ENCODE assay signal across 9 cellular contexts in genomic region chr3:10299679-10300078, GRCh38. TPM values are rescaled to one million over a fixed set of nuclear protein-coding genes. Genes with fewer than 3 reads are reported as not detected.
DNase-seq lines count a peak whose midpoint lies in the region; ATAC-seq, FAIRE-seq and TF ChIP-seq lines count a peak whose summit lies in the region.
"Had no signal": no experiment of that assay in that cellular context is flagged by ENCODE, and none has a peak within 500 bp of the region (broad histone marks: within the 10 kb centered on the region; RNA-seq: fewer than 3 reads in every experiment).

No MANE protein-coding gene starts in this region.

- no peak for DNase-seq in activated naive CD4-positive, alpha-beta T cell treated with anti-CD3 and anti-CD28 coated beads for 36 hours
- DNase-seq in activated naive CD4-positive, alpha-beta T cell treated with anti-CD3 and anti-CD28 coated beads, Interleukin-2, amount 50 U/mL, for 16 hours, result no peak
- DNase-seq in GM12878 (ENCODE audit: low read depth, low spot score), result no peak
- no peak for DNase-seq in stimulated activated naive B cell treated with anti-CD40 and anti-IgM and Interleukin-4, amounts not matched to agents 10 μg/mL and 1 μg/mL and 100 μg/mL, for 72 hours
- DNase-seq in NCI-H2107 (lab: John Stamatoyannopoulos, UW), result no peak
- no peak for DNase-seq in GM23338 (ENCODE audit: low spot score)
- no peak for DNase-seq in NCI-H446 (lab: John Stamatoyannopoulos, UW)
- DNase-seq: stimulated activated CD4-positive, alpha-beta T cell treated with anti-CD3 and anti-CD28 coated beads, Interleukin-4, amount 100 ng/mL, for 4 hours had no signal

- RAD21 ChIA-PET in GM12878 (lab: Charles Lee; ENCODE audit: unreplicated experiment), result no interaction called here

- H3K9ac ChIP-seq in GM12878 (ENCODE audit: control insufficient read depth, insufficient read depth, low read length), result no peak overlapping the region; the same call in 1 of the 2 replicates

- H3K9me2 ChIP-seq in GM23338 (ENCODE audit: insufficient read depth), result no peaks in the 10 kb centered on the region

- BruUV-seq in GM12878 (replicated peaks; lab: Mats Ljungman, UMichigan), result no TSS peak

- H3F3A ChIP-seq in GM23338 (replicated peaks; ENCODE audit: low read depth), result 0 out of 2 replicates have a peak, but pooled peaks cover 3% of the 10 kb centered on the region

- H3K27me3 Mint-ChIP-seq in activated naive CD4-positive, alpha-beta T cell treated with anti-CD3 and anti-CD28 coated beads for 36 hours (ENCODE audit: low read depth), result no peaks in the 10 kb centered on the region
- no peaks in the 10 kb centered on the region for H3K27me3 Mint-ChIP-seq in stimulated activated naive B cell treated with anti-CD40 and anti-IgM and Interleukin-4, amounts not matched to agents 10 μg/mL and 1 μg/mL and 100 μg/mL, for 72 hours
- peaks cover 7% of the 10 kb centered on the region for H3K27me3 Mint-ChIP-seq in GM23338 (ENCODE audit: insufficient read depth, low read depth, poor library complexity)

- peak overlapping the region; percentile 80 for H3K27ac Mint-ChIP-seq in activated naive CD4-positive, alpha-beta T cell treated with anti-CD3 and anti-CD28 coated beads for 36 hours
- peak overlapping the region; percentile 84 for H3K27ac Mint-ChIP-seq in stimulated activated naive B cell treated with anti-CD40 and anti-IgM and Interleukin-4, amounts not matched to agents 10 μg/mL and 1 μg/mL and 100 μg/mL, for 72 hours
- H3K27ac Mint-ChIP-seq in GM23338, result no peak overlapping the region

- TF ChIP-seq CTCF in GM12878 (IDR thresholded peaks at IDR 0.05 in 2 of 3, conservative IDR thresholded peaks at IDR 0.05 in 1 of 3; ENCODE audit: control insufficient read depth in 2 of 3, extremely low read depth in 1 of 3, insufficient read depth in 1 of 3, low read depth in 3 of 3, low read length in 3 of 3), result no peak
- TF ChIP-seq CTCF in GM23338 (conservative IDR thresholded peaks at IDR 0.05; ENCODE audit: low read depth in 2 of 2), result no peak

- peaks cover 35% of the 10 kb centered on the region for H3K36me3 Mint-ChIP-seq in activated naive CD4-positive, alpha-beta T cell treated with anti-CD3 and anti-CD28 coated beads for 36 hours (ENCODE audit: low read depth)
- H3K36me3 Mint-ChIP-seq in stimulated activated naive B cell treated with anti-CD40 and anti-IgM and Interleukin-4, amounts not matched to agents 10 μg/mL and 1 μg/mL and 100 μg/mL, for 72 hours, result peaks cover 41 to 50% of the 10 kb centered on the region in 2 donors
- peaks cover 64% of the 10 kb centered on the region for H3K36me3 Mint-ChIP-seq in GM23338 (ENCODE audit: low read depth)

- in situ Hi-C loops in GM12878 (cut with MboI), result no loop called here

- H3K4me2 ChIP-seq in GM12878 (ENCODE audit: control insufficient read depth, insufficient read depth), result peak overlapping the region; percentile 54; the same call in 1 of the 2 replicates
- H3K4me2 ChIP-seq in GM23338, result no peak overlapping the region

- H3K27ac ChIP-seq in GM12878 (ENCODE audit: control insufficient read depth, insufficient read depth) (peak overlapping the region; percentile 58), GM23338 (ENCODE audit: low read depth) (no peak overlapping the region)

- CTCF ChIA-PET in activated naive CD4-positive, alpha-beta T cell treated with anti-CD3 and anti-CD28 coated beads for 36 hours (lab: Charles Lee), result interaction anchor here (0.6 kb wide), 1 partner anchor 194 kb away, joined by 7 read pairs; no protein-coding TSS in a partner anchor
- CTCF ChIA-PET in GM12878 (lab: Yijun Ruan, JAX), result interaction anchor here (0.6 to 1.0 kb wide), 3 partner anchors 19 to 108 kb away, joined by 3 to 4 read pairs (median 3); no protein-coding TSS in a partner anchor

- no peaks in the 10 kb centered on the region for H3K27me3 ChIP-seq in GM12878 (replicated peaks in 1 of 2; ENCODE audit: control insufficient read depth in 2 of 2, insufficient read depth in 2 of 2, low read length in 1 of 2)
- no peaks in the 10 kb centered on the region for H3K27me3 ChIP-seq in GM23338 (ENCODE audit: insufficient read depth)

- H4K20me1 ChIP-seq in GM12878 (ENCODE audit: control insufficient read depth, insufficient read depth), result no peaks in the 10 kb centered on the region
- no peaks in the 10 kb centered on the region; the same call in 1 of the 2 replicates for H4K20me1 ChIP-seq in GM23338 (replicated peaks; ENCODE audit: insufficient read depth)

- H3K9me3 ChIP-seq in GM12878 (replicated peaks; ENCODE audit: control insufficient read depth, insufficient read depth, low read length), result no peaks in the 10 kb centered on the region; the same call in 1 of the 3 replicates

- TF ChIP-seq EP300 in GM12878 (IDR thresholded peaks at IDR 0.05; ENCODE audit: borderline replicate concordance in 1 of 2, control insufficient read depth in 1 of 2, low read depth in 2 of 2, low read length in 2 of 2), result no peak

- H3K36me3 ChIP-seq in GM12878 (ENCODE audit: control insufficient read depth in 2 of 2, insufficient read depth in 2 of 2, low read length in 1 of 2) (peaks cover 19 to 32% of the 10 kb centered on the region in 2 experiments), GM23338 (ENCODE audit: insufficient read depth) (peaks cover 40% of the 10 kb centered on the region)

- no peak for TF ChIP-seq RAD21 in GM12878 (IDR thresholded peaks at IDR 0.05; ENCODE audit: insufficient read depth, low read depth, low read length)

- peaks cover 11% of the 10 kb centered on the region for H3K4me1 Mint-ChIP-seq in activated naive CD4-positive, alpha-beta T cell treated with anti-CD3 and anti-CD28 coated beads for 36 hours (ENCODE audit: low read depth)
- H3K4me1 Mint-ChIP-seq in stimulated activated naive B cell treated with anti-CD40 and anti-IgM and Interleukin-4, amounts not matched to agents 10 μg/mL and 1 μg/mL and 100 μg/mL, for 72 hours, result peaks cover 14 to 15% of the 10 kb centered on the region in 2 donors
- H3K4me1 Mint-ChIP-seq in GM23338, result no peaks in the 10 kb centered on the region

- POLR2A ChIA-PET in GM12878 (lab: Charles Lee), result interaction anchor here (0.6 to 1.2 kb wide), 3 partner anchors 13 to 456 kb away, joined by 3 to 4 read pairs (median 3); partner anchors contain the start of gene RPUSD3

- H3K9me3 Mint-ChIP-seq in activated naive CD4-positive, alpha-beta T cell treated with anti-CD3 and anti-CD28 coated beads for 36 hours, result no peaks in the 10 kb centered on the region
- H3K9me3 Mint-ChIP-seq in stimulated activated naive B cell treated with anti-CD40 and anti-IgM and Interleukin-4, amounts not matched to agents 10 μg/mL and 1 μg/mL and 100 μg/mL, for 72 hours, result no peaks in the 10 kb centered on the region
- no peaks in the 10 kb centered on the region; the same call in 2 of the 3 replicates for H3K9me3 Mint-ChIP-seq in GM23338

- FAIRE-seq in GM12878 (lab: Jason Lieb, UNC), result no peak

- intact Hi-C loops in activated naive CD4-positive, alpha-beta T cell treated with anti-CD3 and anti-CD28 coated beads for 36 hours (cut with micrococcal nuclease), result no loop called here
- intact Hi-C loops in GM12878 (cut with micrococcal nuclease; ENCODE audit: unreplicated experiment), result no loop called here

- ATAC-seq in HG02852 (IDR thresholded peaks at IDR 0.05; ENCODE audit: unreplicated experiment) (peak; percentile 75), GM12878 (peak; percentile 91), GM23338 (no peak)
- ATAC-seq in stimulated activated naive B cell treated with anti-CD40 and anti-IgM and Interleukin-4, amounts not matched to agents 10 μg/mL and 1 μg/mL and 100 μg/mL, for 72 hours (replicated peaks), result peak; percentile 84

- 53% methylated on average over 6 of the region's 6 CpGs for WGBS in GM12878 (ENCODE audit: insufficient coverage, insufficient replicate concordance, low lambda C conversion rate, missing lambda C conversion rate)

- TF ChIP-seq POLR2A in GM12878 (IDR thresholded peaks at IDR 0.05; ENCODE audit: low read depth, low read length), result no peak; the same call in 1 of the 2 replicates

- SMC1A ChIA-PET in GM12878 (lab: Charles Lee; ENCODE audit: uncharacterized antibody, unreplicated experiment), result no interaction called here

- H3K4me1 ChIP-seq in GM12878 (ENCODE audit: control insufficient read depth, insufficient read depth, low read length) (peaks cover 9% of the 10 kb centered on the region), GM23338 (ENCODE audit: insufficient read depth) (no peaks in the 10 kb centered on the region)

- H3K4me3 Mint-ChIP-seq in activated naive CD4-positive, alpha-beta T cell treated with anti-CD3 and anti-CD28 coated beads for 36 hours, result no peak overlapping the region
- H3K4me3 Mint-ChIP-seq in stimulated activated naive B cell treated with anti-CD40 and anti-IgM and Interleukin-4, amounts not matched to agents 10 μg/mL and 1 μg/mL and 100 μg/mL, for 72 hours, result peak overlapping the region; percentile 15 to 39
- no peak overlapping the region for H3K4me3 Mint-ChIP-seq in GM23338

- no peak overlapping the region; the same call in 1 of the 2 replicates for H2AFZ ChIP-seq in GM12878 (ENCODE audit: control insufficient read depth, low read depth, low read length)
- H2AFZ ChIP-seq in GM23338, result no peak overlapping the region

- H3K4me3 ChIP-seq in GM12878, result no peak overlapping the region
- no peak overlapping the region for H3K4me3 ChIP-seq in GM23338

- peaks cover 1% of the 10 kb centered on the region; the same call in 1 of the 2 replicates for H3K79me2 ChIP-seq in GM12878 (ENCODE audit: control insufficient read depth, insufficient read depth, low read length)
- H3K79me2 ChIP-seq in GM23338 (replicated peaks; ENCODE audit: insufficient read depth), result no peaks in the 10 kb centered on the region; the same call in 1 of the 2 replicates

RNA-seq across cellular contexts. Expression of gene GHRL, which starts 6.9 kb away (rescaled TPM):
- total RNA-seq in activated naive CD4-positive, alpha-beta T cell treated with anti-CD3 and anti-CD28 coated beads for 36 hours, result not detected
- total RNA-seq in GM12878 (2013; cell fraction: nucleolus; rRNA removed), result 4.3 and 5.2 TPM in 2 replicates
- total RNA-seq in GM12878 (2014; rRNA removed), result 0.73 TPM in 1 of 2 replicates, not detected in the other
- total RNA-seq in GM12878 (2014; rRNA removed; fragmentation: Illumina TruSeq; extraction: Trizol), result 0.55 and 0.67 TPM in 2 replicates
- total RNA-seq in GM12878 (2021), result 1.4 and 2.2 TPM in 2 replicates
- polyA plus RNA-seq in GM12878 (2011; ENCODE audit: low read depth), result 1.7 TPM
- polyA plus RNA-seq in GM12878 (2011; rRNA removed), result 1.7 and 1.8 TPM in 2 replicates
- polyA plus RNA-seq in GM12878 (2011; cell fraction: cytosol; rRNA removed), result 2.2 and 2.4 TPM in 2 replicates
- polyA plus RNA-seq in GM12878 (2011; cell fraction: nucleus; rRNA removed), result 7.3 and 9.8 TPM in 2 replicates
- 1.0 and 2.7 TPM in 2 replicates for polyA plus RNA-seq in GM12878 (2012)
- polyA plus RNA-seq in GM12878 (2014; fragmentation: Illumina TruSeq; extraction: Trizol), result 0.60 TPM in 1 of 2 replicates, not detected in the other
- polyA plus RNA-seq in GM12878 (2014; fragmentation: Nextera tagmentation; extraction: Ambion mirVana), result under 1 TPM; 0.35 to 0.58 TPM
- polyA plus RNA-seq in GM12878 (2014; rRNA removed), result 1.0 and 2.4 TPM in 2 replicates
- 1 to 10 TPM; 1.0 to 1.1 TPM for polyA plus RNA-seq in GM12878 (2016; fragmentation: Nextera tagmentation; extraction: Ambion mirVana)
- 0.88 and 2.3 TPM in 2 replicates for polyA minus RNA-seq in GM12878 (2011; rRNA and poly(A)+ RNA removed)
- 1.9 TPM in 1 of 2 replicates, not detected in the other for polyA minus RNA-seq in GM12878 (2011; cell fraction: cytosol; rRNA and poly(A)+ RNA removed)
- 2.4 and 2.9 TPM in 2 replicates for polyA minus RNA-seq in GM12878 (2011; cell fraction: nucleus; rRNA and poly(A)+ RNA removed)
- total RNA-seq in GM23338 (2014; rRNA removed; shearing (Covaris generic)), result not detected in 2 replicates
- 0.52 and 0.78 TPM in 2 replicates for polyA plus RNA-seq in GM23338 (2016; fragmentation: Nextera tagmentation; extraction: Ambion mirVana)

RNA-seq across cellular contexts. Expression of gene SEC13, which starts 21.2 kb away (rescaled TPM):
- 100 to 1,000 TPM in 1 of 2 experiments, 10 to 100 TPM in 1; 98.1 to 100 TPM for total RNA-seq in activated naive CD4-positive, alpha-beta T cell treated with anti-CD3 and anti-CD28 coated beads for 36 hours
- total RNA-seq in GM12878 (2013; cell fraction: nucleolus; rRNA removed), result 108 and 120 TPM in 2 replicates
- 165 and 172 TPM in 2 replicates for total RNA-seq in GM12878 (2014; rRNA removed)
- total RNA-seq in GM12878 (2014; rRNA removed; fragmentation: Illumina TruSeq; extraction: Trizol), result 100 and 115 TPM in 2 replicates
- 113 and 117 TPM in 2 replicates for total RNA-seq in GM12878 (2021)
- 73.1 TPM for polyA plus RNA-seq in GM12878 (2011; ENCODE audit: low read depth)
- 62.9 and 89.1 TPM in 2 replicates for polyA plus RNA-seq in GM12878 (2011; rRNA removed)
- polyA plus RNA-seq in GM12878 (2011; cell fraction: cytosol; rRNA removed), result 127 and 179 TPM in 2 replicates
- 111 and 137 TPM in 2 replicates for polyA plus RNA-seq in GM12878 (2011; cell fraction: nucleus; rRNA removed)
- 97.6 and 109 TPM in 2 replicates for polyA plus RNA-seq in GM12878 (2012)
- polyA plus RNA-seq in GM12878 (2014; fragmentation: Illumina TruSeq; extraction: Trizol), result 59.6 and 134 TPM in 2 replicates
- 10 to 100 TPM; 42.8 to 55.6 TPM for polyA plus RNA-seq in GM12878 (2014; fragmentation: Nextera tagmentation; extraction: Ambion mirVana)
- 119 and 128 TPM in 2 replicates for polyA plus RNA-seq in GM12878 (2014; rRNA removed)
- 100 to 1,000 TPM; 211 to 229 TPM for polyA plus RNA-seq in GM12878 (2016; fragmentation: Nextera tagmentation; extraction: Ambion mirVana)
- 150 and 197 TPM in 2 replicates for polyA minus RNA-seq in GM12878 (2011; rRNA and poly(A)+ RNA removed)
- 69.2 and 69.6 TPM in 2 replicates for polyA minus RNA-seq in GM12878 (2011; cell fraction: cytosol; rRNA and poly(A)+ RNA removed)
- 43.2 and 81.7 TPM in 2 replicates for polyA minus RNA-seq in GM12878 (2011; cell fraction: nucleus; rRNA and poly(A)+ RNA removed)
- total RNA-seq in GM23338 (2014; rRNA removed; shearing (Covaris generic)), result 108 and 132 TPM in 2 replicates
- polyA plus RNA-seq in GM23338 (2016; fragmentation: Nextera tagmentation; extraction: Ambion mirVana), result 106 and 109 TPM in 2 replicates

RNA-seq across cellular contexts. Expression of gene TATDN2, which starts 51.4 kb away (rescaled TPM):
- 10 to 100 TPM; 25.8 to 28.1 TPM for total RNA-seq in activated naive CD4-positive, alpha-beta T cell treated with anti-CD3 and anti-CD28 coated beads for 36 hours
- 43.3 and 48.1 TPM in 2 replicates for total RNA-seq in GM12878 (2013; cell fraction: nucleolus; rRNA removed)
- total RNA-seq in GM12878 (2014; rRNA removed) (7.7 and 10.0 TPM in 2 replicates), GM12878 (2014; rRNA removed; fragmentation: Illumina TruSeq; extraction: Trizol) (22.0 and 23.9 TPM in 2 replicates), GM12878 (2021) (31.8 and 36.5 TPM in 2 replicates)
- 18.4 TPM for polyA plus RNA-seq in GM12878 (2011; ENCODE audit: low read depth)
- polyA plus RNA-seq in GM12878 (2011; rRNA removed) (21.6 and 22.1 TPM in 2 replicates), GM12878 (2014; fragmentation: Illumina TruSeq; extraction: Trizol) (27.3 and 28.1 TPM in 2 replicates), GM12878 (2014; fragmentation: Nextera tagmentation; extraction: Ambion mirVana) (1 to 10 TPM; 5.7 to 9.1 TPM), GM12878 (2014; rRNA removed) (25.7 and 25.8 TPM in 2 replicates), GM12878 (2016; fragmentation: Nextera tagmentation; extraction: Ambion mirVana) (1 to 10 TPM; 4.2 to 5.6 TPM), GM23338 (2016; fragmentation: Nextera tagmentation; extraction: Ambion mirVana) (4.8 and 6.1 TPM in 2 replicates)
- polyA plus RNA-seq in GM12878 (2011; cell fraction: cytosol; rRNA removed), result 20.8 and 21.3 TPM in 2 replicates
- 25.2 and 26.0 TPM in 2 replicates for polyA plus RNA-seq in GM12878 (2011; cell fraction: nucleus; rRNA removed)
- polyA plus RNA-seq in GM12878 (2012), result 19.7 and 24.1 TPM in 2 replicates
- polyA minus RNA-seq in GM12878 (2011; rRNA and poly(A)+ RNA removed), result 29.6 and 51.2 TPM in 2 replicates
- 9.1 and 14.0 TPM in 2 replicates for polyA minus RNA-seq in GM12878 (2011; cell fraction: cytosol; rRNA and poly(A)+ RNA removed)
- 30.2 and 59.0 TPM in 2 replicates for polyA minus RNA-seq in GM12878 (2011; cell fraction: nucleus; rRNA and poly(A)+ RNA removed)
- 19.1 and 21.8 TPM in 2 replicates for total RNA-seq in GM23338 (2014; rRNA removed; shearing (Covaris generic))

Comparison
In these comparisons a context has a peak if more than half of its experiments do, and no peak if none do; other contexts are left out.
1. H3K4me3 Mint-ChIP-seq: peak in stimulated activated naive B cell treated with anti-CD40 and anti-IgM and Interleukin-4, amounts not matched to agents 10 μg/mL and 1 μg/mL and 100 μg/mL, for 72 hours (2 of 2); none in activated naive CD4-positive, alpha-beta T cell treated with anti-CD3 and anti-CD28 coated beads for 36 hours (single experiment) and GM23338 (single experiment).